Comparison of ENCODE assay signal across 17 cellular contexts in genomic region chr3:180253283-180253682, GRCh38.
"Had no signal": no experiment of that assay in that cellular context is flagged by ENCODE, and none has a peak within 500 bp of the region (broad histone marks: within the 10 kb centered on the region; RNA-seq: fewer than 3 reads in every experiment).

No MANE protein-coding gene starts in this region.

- DNase-seq: activated B cell treated with CpG ODN at 0.5 μM for 24 hours; activated CD4-positive, alpha-beta memory T cell treated with anti-CD3 and anti-CD28 coated beads for 36 hours; activated CD4-positive, alpha-beta T cell treated with anti-CD3 and anti-CD28 coated beads for 4 hours; activated naive CD8-positive, alpha-beta T cell treated with anti-CD3 and anti-CD28 coated beads for 36 hours; activated T-cell treated with anti-CD3 and anti-CD28 coated beads for 4 hours; amygdala; central memory CD4-positive, alpha-beta T cell; foreskin fibroblast; kidney; left lung; midbrain; nucleus accumbens; posterior cingulate gyrus; stimulated activated CD8-positive, alpha-beta memory T cell treated with anti-CD3 and anti-CD28 coated beads, Interleukin-4, amount 100 ng/mL, for 48 hours; stimulated activated naive CD4-positive, alpha-beta T cell treated with Interleukin-2 at 50 U/mL for 16 hours; thyroid gland had no signal

- H3K9me3 ChIP-seq: thyroid gland had no signal

- ATAC-seq: left lung had no signal

- H3K27me3 ChIP-seq: hepatocyte, left lung, thyroid gland had no signal

- H3K4me3 ChIP-seq: hepatocyte, left lung, thyroid gland had no signal

- H3K27ac ChIP-seq: hepatocyte, left lung, thyroid gland had no signal

- H3K4me1 ChIP-seq: left lung, thyroid gland had no signal

- H3K36me3 ChIP-seq: left lung, thyroid gland had no signal
